21 cellular contexts compared by ENCODE assay signal in genomic region chr17:46994993-46995392, GRCh38. TPM values are rescaled to one million over a fixed set of nuclear protein-coding genes. Genes with fewer than 3 reads are reported as not detected.
"Had no signal": no experiment of that assay in that cellular context is flagged by ENCODE, and none has a peak within 500 bp of the region (broad histone marks: within the 10 kb centered on the region; RNA-seq: fewer than 3 reads in every experiment).

No MANE protein-coding gene starts in this region.

- H3K4me3 ChIP-seq: SJCRH30 had no signal

- H3K36me3 ChIP-seq: SJCRH30 had no signal

- H3K9me3 ChIP-seq: SJCRH30 had no signal

- FAIRE-seq: RCC 7860 had no signal

- H3K9ac ChIP-seq: KMS-11 had no signal

- DNase-seq: IMR-90, Kasumi-1, MM.1S, NCI-H1092 treated with DMSO at 0.1 percent for 48 hours, NCI-H1436, NCI-H1694, NCI-H187 treated with DMSO at 0.1 percent for 48 hours, NCI-H2029 treated with DMSO at 0.1 percent for 48 hours, NCI-H2171, NCI-H226, NCI-H446, NCI-H510A, NCI-H524 treated with DMSO at 0.1 percent for 48 hours, RPMI8226, SHP77, SJCRH30, T-helper 1 cell had no signal

- H3K27ac ChIP-seq: KMS-11, SJCRH30 had no signal

- H3K4me2 ChIP-seq: KMS-11 had no signal

- H3K27me3 ChIP-seq: SJCRH30 had no signal

RNA-seq across cellular contexts. Expression of gene RPRML, which starts 15.9 kb away (rescaled TPM):
- total RNA-seq: HT-29, IMR-90, M059J had no signal
- polyA plus RNA-seq: IMR-90 had no signal
